Comparison of ENCODE assay signal across 2 cellular contexts in the genomic region with DNA sequence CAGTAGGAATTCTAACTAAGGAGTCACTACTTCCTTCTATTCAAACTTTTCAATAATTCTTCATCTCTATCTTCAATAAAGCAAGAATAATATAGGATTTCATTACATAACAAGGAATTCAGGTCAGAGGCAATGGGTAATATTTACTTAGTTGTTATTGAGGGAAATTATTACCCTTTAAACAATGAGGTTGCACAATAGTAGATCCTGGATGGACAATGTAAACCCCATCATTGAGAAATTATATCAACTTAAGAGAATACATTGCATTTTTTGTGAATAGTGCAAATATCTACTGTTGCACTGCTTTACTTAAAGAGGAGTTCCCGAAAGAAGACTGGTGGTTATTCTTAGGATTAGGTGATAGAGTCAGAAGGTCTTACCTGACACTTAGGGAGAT.
TF ChIP-seq lines count a peak whose summit lies in the region.

No MANE protein-coding gene starts in this region.

TF ChIP-seq in IMR-90, 13 proteins besides CTCF, POLR2A, EP300 and RAD21:
- TF ChIP-seq MXI1 (IDR thresholded peaks at IDR 0.05; ENCODE audit: borderline replicate concordance, low read depth, low read length) (no peak), CEBPB (IDR thresholded peaks at IDR 0.05; ENCODE audit: low read depth, low read length) (peak; percentile 70)

TF ChIP-seq in HepG2, 621 proteins besides CTCF, POLR2A, EP300 and RAD21:
- TF ChIP-seq SOX5 (CRISPR knock-in tag; IDR thresholded peaks at IDR 0.05; ENCODE audit: borderline replicate concordance) (no peak), ZNF382 (CRISPR knock-in tag; IDR thresholded peaks at IDR 0.05; ENCODE audit: borderline replicate concordance) (no peak), RARA (CRISPR knock-in tag; IDR thresholded peaks at IDR 0.05) (no peak), PCBP2 (optimal IDR thresholded peaks at IDR 0.05; ENCODE audit: low read depth, low read length, poor library complexity, severe bottlenecking) (no peak), CEBPG (CRISPR knock-in tag; IDR thresholded peaks at IDR 0.05) (peak; percentile 37; the same call in 1 of the 2 replicates), ZNF710 (CRISPR knock-in tag; IDR thresholded peaks at IDR 0.05; ENCODE audit: borderline replicate concordance) (no peak), RAD51 (IDR thresholded peaks at IDR 0.05; ENCODE audit: borderline replicate concordance) (no peak), NFRKB (IDR thresholded peaks at IDR 0.05) (no peak), SMAD3 (CRISPR knock-in tag; IDR thresholded peaks at IDR 0.05) (no peak), CHCHD3 (CRISPR knock-in tag; IDR thresholded peaks at IDR 0.05) (no peak), ZNF326 (CRISPR knock-in tag; IDR thresholded peaks at IDR 0.05; ENCODE audit: borderline replicate concordance) (no peak), GATA4 (IDR thresholded peaks at IDR 0.05; ENCODE audit: borderline replicate concordance, low read depth) (no peak), TMF1 (CRISPR knock-in tag; IDR thresholded peaks at IDR 0.05; ENCODE audit: low read depth) (no peak), RFXANK (CRISPR knock-in tag; IDR thresholded peaks at IDR 0.05) (no peak), MYNN (CRISPR knock-in tag; IDR thresholded peaks at IDR 0.05; ENCODE audit: low read depth) (no peak), SOX13 (IDR thresholded peaks at IDR 0.05) (no peak), SOX13 (CRISPR knock-in tag; conservative IDR thresholded peaks at IDR 0.05 in 1 of 2, IDR thresholded peaks at IDR 0.05 in 1 of 2) (peak in 1 of 2 experiments; percentile 45; a peak in 1 of 4 replicates), PITX1 (CRISPR knock-in tag; IDR thresholded peaks at IDR 0.05) (no peak), CCAR2 (optimal IDR thresholded peaks at IDR 0.05; ENCODE audit: low read depth, low read length) (no peak), HNRNPH1 (optimal IDR thresholded peaks at IDR 0.05; ENCODE audit: low read depth, low read length) (no peak), CEBPB (IDR thresholded peaks at IDR 0.05; ENCODE audit: borderline replicate concordance, low read depth, low read length) (peak; percentile 85; the same call in 1 of the 2 replicates), PPARG (CRISPR knock-in tag; conservative IDR thresholded peaks at IDR 0.05) (peak; percentile 48; the same call in 1 of the 2 replicates), ZNF782 (CRISPR knock-in tag; IDR thresholded peaks at IDR 0.05; ENCODE audit: borderline replicate concordance) (no peak), FOXK2 (IDR thresholded peaks at IDR 0.05) (no peak), ATF7-NPFF (CRISPR knock-in tag; IDR thresholded peaks at IDR 0.05; ENCODE audit: low read depth) (no peak), ZNF768 (CRISPR knock-in tag; IDR thresholded peaks at IDR 0.05) (no peak), KDM2A (CRISPR knock-in tag; IDR thresholded peaks at IDR 0.05; ENCODE audit: borderline replicate concordance, low read depth) (no peak), FIP1L1 (IDR thresholded peaks at IDR 0.05; ENCODE audit: borderline replicate concordance, insufficient read depth, low read depth, low read length) (no peak), ZNF468 (CRISPR knock-in tag; IDR thresholded peaks at IDR 0.05) (no peak)
- TF ChIP-seq, protein P1, sequence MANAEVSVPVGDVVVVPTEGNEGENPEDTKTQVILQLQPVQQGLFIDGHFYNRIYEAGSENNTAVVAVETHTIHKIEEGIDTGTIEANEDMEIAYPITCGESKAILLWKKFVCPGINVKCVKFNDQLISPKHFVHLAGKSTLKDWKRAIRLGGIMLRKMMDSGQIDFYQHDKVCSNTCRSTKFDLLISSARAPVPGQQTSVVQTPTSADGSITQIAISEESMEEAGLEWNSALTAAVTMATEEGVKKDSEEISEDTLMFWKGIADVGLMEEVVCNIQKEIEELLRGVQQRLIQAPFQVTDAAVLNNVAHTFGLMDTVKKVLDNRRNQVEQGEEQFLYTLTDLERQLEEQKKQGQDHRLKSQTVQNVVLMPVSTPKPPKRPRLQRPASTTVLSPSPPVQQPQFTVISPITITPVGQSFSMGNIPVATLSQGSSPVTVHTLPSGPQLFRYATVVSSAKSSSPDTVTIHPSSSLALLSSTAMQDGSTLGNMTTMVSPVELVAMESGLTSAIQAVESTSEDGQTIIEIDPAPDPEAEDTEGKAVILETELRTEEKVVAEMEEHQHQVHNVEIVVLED (CRISPR knock-in tag; IDR thresholded peaks at IDR 0.05; ENCODE audit: borderline replicate concordance) = no peak
- TF ChIP-seq, protein P2, sequence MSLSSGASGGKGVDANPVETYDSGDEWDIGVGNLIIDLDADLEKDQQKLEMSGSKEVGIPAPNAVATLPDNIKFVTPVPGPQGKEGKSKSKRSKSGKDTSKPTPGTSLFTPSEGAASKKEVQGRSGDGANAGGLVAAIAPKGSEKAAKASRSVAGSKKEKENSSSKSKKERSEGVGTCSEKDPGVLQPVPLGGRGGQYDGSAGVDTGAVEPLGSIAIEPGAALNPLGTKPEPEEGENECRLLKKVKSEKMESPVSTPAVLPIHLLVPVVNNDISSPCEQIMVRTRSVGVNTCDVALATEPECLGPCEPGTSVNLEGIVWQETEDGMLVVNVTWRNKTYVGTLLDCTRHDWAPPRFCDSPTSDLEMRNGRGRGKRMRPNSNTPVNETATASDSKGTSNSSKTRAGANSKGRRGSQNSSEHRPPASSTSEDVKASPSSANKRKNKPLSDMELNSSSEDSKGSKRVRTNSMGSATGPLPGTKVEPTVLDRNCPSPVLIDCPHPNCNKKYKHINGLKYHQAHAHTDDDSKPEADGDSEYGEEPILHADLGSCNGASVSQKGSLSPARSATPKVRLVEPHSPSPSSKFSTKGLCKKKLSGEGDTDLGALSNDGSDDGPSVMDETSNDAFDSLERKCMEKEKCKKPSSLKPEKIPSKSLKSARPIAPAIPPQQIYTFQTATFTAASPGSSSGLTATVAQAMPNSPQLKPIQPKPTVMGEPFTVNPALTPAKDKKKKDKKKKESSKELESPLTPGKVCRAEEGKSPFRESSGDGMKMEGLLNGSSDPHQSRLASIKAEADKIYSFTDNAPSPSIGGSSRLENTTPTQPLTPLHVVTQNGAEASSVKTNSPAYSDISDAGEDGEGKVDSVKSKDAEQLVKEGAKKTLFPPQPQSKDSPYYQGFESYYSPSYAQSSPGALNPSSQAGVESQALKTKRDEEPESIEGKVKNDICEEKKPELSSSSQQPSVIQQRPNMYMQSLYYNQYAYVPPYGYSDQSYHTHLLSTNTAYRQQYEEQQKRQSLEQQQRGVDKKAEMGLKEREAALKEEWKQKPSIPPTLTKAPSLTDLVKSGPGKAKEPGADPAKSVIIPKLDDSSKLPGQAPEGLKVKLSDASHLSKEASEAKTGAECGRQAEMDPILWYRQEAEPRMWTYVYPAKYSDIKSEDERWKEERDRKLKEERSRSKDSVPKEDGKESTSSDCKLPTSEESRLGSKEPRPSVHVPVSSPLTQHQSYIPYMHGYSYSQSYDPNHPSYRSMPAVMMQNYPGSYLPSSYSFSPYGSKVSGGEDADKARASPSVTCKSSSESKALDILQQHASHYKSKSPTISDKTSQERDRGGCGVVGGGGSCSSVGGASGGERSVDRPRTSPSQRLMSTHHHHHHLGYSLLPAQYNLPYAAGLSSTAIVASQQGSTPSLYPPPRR (CRISPR knock-in tag; IDR thresholded peaks at IDR 0.05; ENCODE audit: borderline replicate concordance) = no peak
- TF ChIP-seq, protein P3, sequence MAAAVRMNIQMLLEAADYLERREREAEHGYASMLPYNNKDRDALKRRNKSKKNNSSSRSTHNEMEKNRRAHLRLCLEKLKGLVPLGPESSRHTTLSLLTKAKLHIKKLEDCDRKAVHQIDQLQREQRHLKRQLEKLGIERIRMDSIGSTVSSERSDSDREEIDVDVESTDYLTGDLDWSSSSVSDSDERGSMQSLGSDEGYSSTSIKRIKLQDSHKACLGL (CRISPR knock-in tag; IDR thresholded peaks at IDR 0.05) = no peak
